ENCODE assay signal across 8 cellular contexts in the genomic region with DNA sequence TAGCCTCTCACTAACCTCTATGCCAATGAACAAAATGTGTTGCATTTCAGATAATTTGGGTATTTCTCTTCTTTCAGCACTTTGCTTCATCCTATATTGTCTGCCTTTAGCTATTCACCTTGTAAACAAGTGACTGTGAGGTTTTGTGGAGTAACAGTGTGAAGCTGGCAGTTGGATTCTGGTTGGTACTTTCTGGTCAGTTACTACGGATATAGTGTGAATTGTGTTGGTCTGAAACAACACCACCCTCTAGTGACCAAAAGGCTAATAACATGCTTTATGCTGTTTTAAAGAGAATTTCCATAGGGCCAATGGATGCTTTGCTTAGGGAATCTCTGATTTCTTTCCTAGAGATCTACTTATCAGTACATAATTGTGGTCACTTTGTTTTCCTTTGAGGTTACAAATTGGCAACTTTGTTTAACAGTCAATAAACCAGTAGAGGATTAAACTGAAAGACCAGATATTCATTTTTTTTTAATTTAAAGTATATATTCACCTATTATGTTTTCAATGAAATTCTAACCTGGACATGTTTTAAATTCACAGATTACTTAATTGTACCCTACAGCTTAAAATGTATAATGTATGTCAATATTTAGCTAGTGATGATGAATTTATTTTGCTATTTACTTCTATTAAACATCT. TPM values are rescaled to one million over a fixed set of nuclear protein-coding genes. Genes with fewer than 3 reads are reported as not detected.
DNase-seq lines count a peak whose midpoint lies in the region; ATAC-seq and TF ChIP-seq lines count a peak whose summit lies in the region.

No MANE protein-coding gene starts in this region.

- no peaks in the 10 kb centered on the region for H3K36me3 Mint-ChIP-seq in naive thymus-derived CD8-positive, alpha-beta T cell

- peaks cover 3 to 11% of the 10 kb centered on the region in 2 experiments; a peak in 1 of 4 replicates for H3K4me1 ChIP-seq in SK-N-SH (ENCODE audit: control insufficient read depth in 1 of 2, insufficient read depth in 2 of 2, low read depth in 1 of 2, low read length in 1 of 2)
- peaks cover 16 to 23% (median 20%) of the 10 kb centered on the region in 4 donors for H3K4me1 ChIP-seq in esophagus muscularis mucosa

- H3K27me3 ChIP-seq in SK-N-SH (ENCODE audit: insufficient read depth) (no peaks in the 10 kb centered on the region), esophagus muscularis mucosa (peaks cover 5 to 34% (median 7%) of the 10 kb centered on the region in 4 donors)

- H3K4me1 Mint-ChIP-seq in naive thymus-derived CD8-positive, alpha-beta T cell = peaks cover 8 to 23% (median 22%) of the 10 kb centered on the region in 4 donors

- H3K79me2 ChIP-seq in SK-N-SH (ENCODE audit: insufficient read depth) = no peaks in the 10 kb centered on the region

- TF ChIP-seq EP300 in SK-N-SH (IDR thresholded peaks at IDR 0.05; ENCODE audit: borderline replicate concordance in 1 of 2, low read depth in 1 of 2, low read length in 1 of 2) (no peak), esophagus muscularis mucosa (IDR thresholded peaks at IDR 0.05) (no peak)

- no peak overlapping the region for H3K4me2 ChIP-seq in SK-N-SH

- peaks cover 27% of the 10 kb centered on the region for H3F3A ChIP-seq in SK-N-SH (replicated peaks; ENCODE audit: insufficient read depth)

- peaks cover 18 to 31% (median 24%) of the 10 kb centered on the region in 5 donors for H3K27me3 Mint-ChIP-seq in naive thymus-derived CD8-positive, alpha-beta T cell

- H3K4me3 Mint-ChIP-seq in naive thymus-derived CD8-positive, alpha-beta T cell = peak overlapping the region in 1 of 10 donors; percentile 34

- H3K27ac ChIP-seq in SK-N-SH (ENCODE audit: low read depth in 2 of 2, low read length in 1 of 2) (no peak overlapping the region), esophagus muscularis mucosa (replicated peaks in 1 of 4) (no peak overlapping the region)

- no peaks in the 10 kb centered on the region for H3K36me3 ChIP-seq in SK-N-SH (replicated peaks in 1 of 2; ENCODE audit: control insufficient read depth in 1 of 2, insufficient read depth in 2 of 2, low read length in 1 of 2)
- H3K36me3 ChIP-seq in esophagus muscularis mucosa = no peaks in the 10 kb centered on the region

- DNase-seq in AG20443 (ENCODE audit: low spot score) (peak; percentile 66), NCI-H128 (lab: John Stamatoyannopoulos, UW; ENCODE audit: unreplicated experiment) (peak; percentile 16), SK-N-SH (peak; percentile 77), esophagus muscularis mucosa (ENCODE audit: extremely low spot score) (no peak), lower leg skin (ENCODE audit: low spot score in 2 of 2) (no peak)
- DNase-seq in naive thymus-derived CD8-positive, alpha-beta T cell = peak in 4 of 10 donors; percentile 6 to 57 (median 54)

- WGBS in SK-N-SH (ENCODE audit: low lambda C conversion rate) = 8% methylated on average over 1 of the region's 1 CpG
- WGBS in esophagus muscularis mucosa = 0% methylated on average over 1 of the region's 1 CpG
- 0 to 3% methylated on average over 1 of the region's 1 CpG for WGBS in lower leg skin, 2 donors

- no peaks in the 10 kb centered on the region for H3K9me3 Mint-ChIP-seq in naive thymus-derived CD8-positive, alpha-beta T cell

- TF ChIP-seq RAD21 in SK-N-SH (IDR thresholded peaks at IDR 0.05; ENCODE audit: low read length) = peak; percentile 98

- TF ChIP-seq POLR2A in GM18505 (IDR thresholded peaks at IDR 0.05; ENCODE audit: borderline replicate concordance, extremely low read depth, insufficient read depth, insufficient read length) (no peak), esophagus muscularis mucosa (IDR thresholded peaks at IDR 0.05; ENCODE audit: low read depth) (no peak), lower leg skin (IDR thresholded peaks at IDR 0.05) (no peak)

- intact Hi-C loops in esophagus muscularis mucosa (cut with DNase I) (loop anchor here (2.0 to 5.0 kb wide), 2 partner anchors 365 to 518 kb away; no protein-coding TSS in a partner anchor), lower leg skin (cut with DNase I; ENCODE audit: low total_unique reads) (loop anchor here (10.0 kb wide), 1 partner anchor 525 kb away; no protein-coding TSS in a partner anchor)

- no peak overlapping the region for H3K9ac ChIP-seq in SK-N-SH

- no peaks in the 10 kb centered on the region for H4K20me1 ChIP-seq in SK-N-SH (ENCODE audit: insufficient read depth)

- H3K4me3 ChIP-seq in SK-N-SH (ENCODE audit: low read depth in 2 of 2, low read length in 1 of 2) (no peak overlapping the region), esophagus muscularis mucosa (no peak overlapping the region), lower leg skin (ENCODE audit: low read depth, poor library complexity, severe bottlenecking) (no peak overlapping the region)

- H3K9me3 ChIP-seq in SK-N-SH (no peaks in the 10 kb centered on the region), esophagus muscularis mucosa (no peaks in the 10 kb centered on the region)

- no peak overlapping the region for H3K27ac Mint-ChIP-seq in naive thymus-derived CD8-positive, alpha-beta T cell

- no peaks in the 10 kb centered on the region for H3K9me2 ChIP-seq in SK-N-SH

- TF ChIP-seq CTCF in SK-N-SH (IDR thresholded peaks at IDR 0.05) (peak; percentile 81), esophagus muscularis mucosa (IDR thresholded peaks at IDR 0.05) (peak; percentile 66 to 85 (median 77)), lower leg skin (IDR thresholded peaks at IDR 0.05) (no peak)

- CTCF ChIA-PET in SK-N-SH (lab: Yijun Ruan, JAX) = interaction anchor here (0.6 to 7.1 kb wide), 37 partner anchors 9 to 926 kb away, joined by 3 to 87 read pairs (median 4); no protein-coding TSS in a partner anchor

- H2AFZ ChIP-seq in SK-N-SH (ENCODE audit: low read depth) = no peak overlapping the region

- peak; percentile 63 for ATAC-seq in GM18505 (IDR thresholded peaks at IDR 0.05; ENCODE audit: unreplicated experiment)
- peak; percentile 51 for ATAC-seq in HG02870 (IDR thresholded peaks at IDR 0.05; ENCODE audit: unreplicated experiment)
- ATAC-seq in naive thymus-derived CD8-positive, alpha-beta T cell = peak; percentile 26 to 43

- POLR2A ChIA-PET in SK-N-SH (lab: Yijun Ruan, JAX) = no interaction called here
- POLR2A ChIA-PET in naive thymus-derived CD8-positive, alpha-beta T cell (lab: Charles Lee) = interaction anchor here (0.6 kb wide), 1 partner anchor 30 kb away, joined by 3 read pairs; no protein-coding TSS in a partner anchor

TF ChIP-seq in SK-N-SH, 30 proteins besides CTCF, POLR2A, EP300 and RAD21:
- 0 out of 2 replicates have a peak, but pooled peaks have one; percentile 7 for TF ChIP-seq NRF1 (IDR thresholded peaks at IDR 0.05; ENCODE audit: low read depth, low read length)
- no peak for TF ChIP-seq RFX5 (IDR thresholded peaks at IDR 0.05; ENCODE audit: low read length)
- TF ChIP-seq SMC3 (IDR thresholded peaks at IDR 0.05; ENCODE audit: low read depth, low read length) = peak; percentile 87
TF ChIP-seq in SK-N-SH: peak in this region for 2.

RNA-seq across cellular contexts. Expression of a gene that starts 2.5 kb away (rescaled TPM):
- polyA plus RNA-seq in SK-N-SH (2012; rRNA removed) = 1.3 and 1.9 TPM in 2 replicates
- polyA plus RNA-seq in SK-N-SH (2012; cell fraction: cytosol; rRNA removed) = 1.4 and 2.1 TPM in 2 replicates
- polyA plus RNA-seq in SK-N-SH (2012; cell fraction: nucleus; rRNA removed) = 1.4 and 2.0 TPM in 2 replicates
- total RNA-seq in esophagus muscularis mucosa = 10 to 100 TPM in 3 of 4 donors, 1 to 10 TPM in 1; 5.4 to 34.8 (median 19.2) TPM
- total RNA-seq in naive thymus-derived CD8-positive, alpha-beta T cell = under 1 TPM; 0.11 to 0.26 TPM
- not detected for polyA plus RNA-seq in naive thymus-derived CD8-positive, alpha-beta T cell
- total RNA-seq in lower leg skin = 100 to 1,000 TPM in 1 of 4 donors, 10 to 100 TPM in 3; 79.5 to 143 (median 88.6) TPM

RNA-seq across cellular contexts. Expression of a gene that starts 30.8 kb away (rescaled TPM):
- 45.2 and 69.2 TPM in 2 replicates for polyA plus RNA-seq in SK-N-SH (2012; rRNA removed)
- polyA plus RNA-seq in SK-N-SH (2012; cell fraction: cytosol; rRNA removed) = 34.2 and 45.2 TPM in 2 replicates
- polyA plus RNA-seq in SK-N-SH (2012; cell fraction: nucleus; rRNA removed) = 85.3 and 249 TPM in 2 replicates
- total RNA-seq in esophagus muscularis mucosa (10 to 100 TPM; 37.2 to 65.6 (median 40.0) TPM), lower leg skin (10 to 100 TPM; 27.3 to 49.9 (median 42.9) TPM)
- total RNA-seq in naive thymus-derived CD8-positive, alpha-beta T cell = 100 to 1,000 TPM; 171 to 175 TPM
- 10 to 100 TPM; 40.9 to 67.7 (median 63.3) TPM for polyA plus RNA-seq in naive thymus-derived CD8-positive, alpha-beta T cell

Comparison
In these comparisons a context has a peak if more than half of its experiments do, and no peak if none do; other contexts are left out.
1. DNase-seq: peak in AG20443 (single experiment), NCI-H128 (single experiment) and SK-N-SH (single experiment); none in esophagus muscularis mucosa (single experiment) and lower leg skin (0 of 2).
2. CTCF ChIP-seq: peak in SK-N-SH (single experiment) and esophagus muscularis mucosa (3 of 3); none in lower leg skin (0 of 3).
3. RNA of a gene that starts 2.5 kb away (total RNA-seq): 79.5 to 143 TPM in lower leg skin and 5.4 to 34.8 TPM in esophagus muscularis mucosa; 0.11 to 0.26 TPM in naive thymus-derived CD8-positive, alpha-beta T cell; every median in the first group is over 4 times any median in the second.
4. Peak in every context shown above with its lines, with median percentiles within 50 percentile points of each other: ATAC-seq.